In genomic region chr22:18965526-18966421, GRCh38 we compare ENCODE assay signal across 20 cellular contexts. TPM values are rescaled to one million over a fixed set of nuclear protein-coding genes. Genes with fewer than 3 reads are reported as not detected.
DNase-seq lines count a peak whose midpoint lies in the region; TF ChIP-seq lines count a peak whose summit lies in the region.
"Had no signal": no experiment of that assay in that cellular context is flagged by ENCODE, and none has a peak within 500 bp of the region (broad histone marks: within the 10 kb centered on the region; RNA-seq: fewer than 3 reads in every experiment).

No MANE protein-coding gene starts in this region.

- H3K4me1 Mint-ChIP-seq in CD14-positive monocyte (no peaks in the 10 kb centered on the region), osteocyte (ENCODE audit: unreplicated experiment) (peaks cover 7% of the 10 kb centered on the region)

- TF ChIP-seq CTCF in CD14-positive monocyte (IDR thresholded peaks at IDR 0.05) (no peak), osteocyte (IDR thresholded peaks at IDR 0.05) (no peak), GM10266 (IDR thresholded peaks at IDR 0.05; ENCODE audit: control insufficient read depth, insufficient read depth, low read depth, missing control alignments) (no peak)

- H3K27me3 Mint-ChIP-seq in CD14-positive monocyte (ENCODE audit: low read depth in 3 of 3) = peaks cover 9 to 28% (median 20%) of the 10 kb centered on the region in 3 donors
- H3K27me3 Mint-ChIP-seq in osteocyte (ENCODE audit: unreplicated experiment) = peaks cover 4% of the 10 kb centered on the region

- no peaks in the 10 kb centered on the region for H3K36me3 Mint-ChIP-seq in CD14-positive monocyte
- no peaks in the 10 kb centered on the region for H3K36me3 Mint-ChIP-seq in osteocyte (ENCODE audit: unreplicated experiment)
- H3K36me3 Mint-ChIP-seq: CD4-positive, alpha-beta memory T cell had no signal

- intact Hi-C loops in CD14-positive monocyte (cut with micrococcal nuclease) = loop anchor here in 1 of 2 donors (10.0 kb wide), 1 partner anchor 1309 kb away; no protein-coding TSS in a partner anchor
- intact Hi-C loops in head of caudate nucleus (cut with DNase I) = no loop called here

- H3K9me3 Mint-ChIP-seq in CD14-positive monocyte (no peaks in the 10 kb centered on the region), osteocyte (ENCODE audit: unreplicated experiment) (no peaks in the 10 kb centered on the region)
- H3K9me3 Mint-ChIP-seq: CD4-positive, alpha-beta memory T cell had no signal

- no peak overlapping the region for H3K27ac Mint-ChIP-seq in CD14-positive monocyte
- H3K27ac Mint-ChIP-seq in osteocyte (ENCODE audit: unreplicated experiment) = no peak overlapping the region
- H3K27ac Mint-ChIP-seq: CD4-positive, alpha-beta memory T cell had no signal

- no peak for TF ChIP-seq POLR2A in erythroblast (IDR thresholded peaks at IDR 0.05; ENCODE audit: low read length)

- DNase-seq in NCI-H1417 (lab: John Stamatoyannopoulos, UW) = peak in 2 of 3 experiments; percentile 0 to 9
- DNase-seq in NCI-H1417 treated with DMSO at 0.1 percent for 48 hours (lab: John Stamatoyannopoulos, UW) = no peak
- DNase-seq in CD14-positive monocyte (ENCODE audit: low spot score) = peak; percentile 34
- DNase-seq in head of caudate nucleus = peak in 37 of 42 donors; percentile 28 to 77 (median 50)
- peak; percentile 83 for DNase-seq in osteocyte (ENCODE audit: extremely low spot score, unreplicated experiment)
- DNase-seq in erythroblast (lab: John Stamatoyannopoulos, UW) = no peak
- no peak for DNase-seq in GM10266 (ENCODE audit: extremely low spot score)
- no peak for DNase-seq in HK-2 (ENCODE audit: unreplicated experiment)
- DNase-seq: CD4-positive, alpha-beta memory T cell; GF-D8; HCEC 1CT; NCI-H1105; NCI-H187; NCI-H2107; NCI-H510A; NCI-H82; PC-3; RPMI8226; SJCRH30 had no signal

- H3K4me3 Mint-ChIP-seq in CD14-positive monocyte (no peak overlapping the region), osteocyte (ENCODE audit: unreplicated experiment) (no peak overlapping the region)
- H3K4me3 Mint-ChIP-seq: CD4-positive, alpha-beta memory T cell had no signal

RNA-seq across cellular contexts. Expression of gene PRODH, which starts 29.7 kb away (rescaled TPM):
- not detected for polyA plus RNA-seq in CD14-positive monocyte
- 11.2 and 12.0 TPM in 2 replicates for total RNA-seq in osteocyte
- polyA plus RNA-seq: AG04450 had no signal

RNA-seq across cellular contexts. Expression of gene DGCR6, which starts 59.7 kb away (rescaled TPM):
- polyA plus RNA-seq in CD14-positive monocyte = under 1 TPM; 0.17 to 0.36 TPM
- 4.3 and 5.2 TPM in 2 replicates for total RNA-seq in osteocyte

Comparison
In these comparisons a context has a peak if more than half of its experiments do, and no peak if none do; other contexts are left out.
1. DNase-seq: peak in NCI-H1417 (2 of 3), CD14-positive monocyte (single experiment), head of caudate nucleus (37 of 42) and osteocyte (single experiment); none in NCI-H1417 treated with DMSO at 0.1 percent for 48 hours (single experiment), erythroblast (0 of 2), GM10266 (single experiment) and HK-2 (single experiment).